ENCODE assay signal across 2 cellular contexts in genomic region chr13:108190897-108191296, GRCh38.
TF ChIP-seq lines count a peak whose summit lies in the region.

No MANE protein-coding gene starts in this region.

TF ChIP-seq in HEK293, 187 proteins besides CTCF, POLR2A, EP300 and RAD21 (continued from another document):
- TF ChIP-seq PRDM10 (tag by site-specific recombination; IDR thresholded peaks at IDR 0.05) (peak; percentile 39), ZNF184 (tag by site-specific recombination; IDR thresholded peaks at IDR 0.05) (no peak)

TF ChIP-seq in K562, 482 proteins besides CTCF, POLR2A, EP300 and RAD21 (continued from another document):
- TF ChIP-seq PRDM10 (IDR thresholded peaks at IDR 0.05; ENCODE audit: partially characterized antibody) (peak; percentile 92), FOXJ2 (tag; IDR thresholded peaks at IDR 0.05) (peak; percentile 40; the same call in 1 of the 2 replicates), NFATC3 (IDR thresholded peaks at IDR 0.05) (no peak), NFIC (IDR thresholded peaks at IDR 0.05) (peak; percentile 22; the same call in 1 of the 2 replicates)
